ENCODE assay signal across 15 cellular contexts in genomic region chr5:56837386-56837785, GRCh38. TPM values are rescaled to one million over a fixed set of nuclear protein-coding genes. Genes with fewer than 3 reads are reported as not detected.
DNase-seq lines count a peak whose midpoint lies in the region; ATAC-seq and TF ChIP-seq lines count a peak whose summit lies in the region.
"Had no signal": no experiment of that assay in that cellular context is flagged by ENCODE, and none has a peak within 500 bp of the region (broad histone marks: within the 10 kb centered on the region; RNA-seq: fewer than 3 reads in every experiment).

No MANE protein-coding gene starts in this region.

- intact Hi-C loops in left ventricle myocardium inferior (cut with micrococcal nuclease), result loop anchor here (5.0 kb wide), 1 partner anchor 565 kb away; no protein-coding TSS in a partner anchor
- intact Hi-C loops in right cardiac atrium (cut with DNase I), result loop anchor here in 3 of 4 donors (2.0 to 5.0 kb wide), 2 partner anchors 565 to 567 kb away; no protein-coding TSS in a partner anchor
- intact Hi-C loops in breast epithelium (cut with DNase I; ENCODE audit: low total_unique reads), result no loop called here
- intact Hi-C loops in natural killer cell (cut with micrococcal nuclease), result no loop called here

- TF ChIP-seq CTCF in left ventricle myocardium inferior (IDR thresholded peaks at IDR 0.05; ENCODE audit: borderline replicate concordance) (no peak), breast epithelium (IDR thresholded peaks at IDR 0.05) (no peak), natural killer cell (IDR thresholded peaks at IDR 0.05) (no peak), GM20000 (IDR thresholded peaks at IDR 0.05; ENCODE audit: extremely low read depth, missing control alignments) (no peak)

- peaks cover 71 to 86% of the 10 kb centered on the region in 2 donors for H3K4me1 Mint-ChIP-seq in natural killer cell

- H3K4me3 Mint-ChIP-seq in natural killer cell, result no peak overlapping the region

- H3K27ac ChIP-seq in left ventricle myocardium inferior (replicated peaks) (peak overlapping the region; percentile 54), right cardiac atrium (ENCODE audit: low read length) (no peak overlapping the region), breast epithelium (peak overlapping the region; percentile 62 to 72)

- DNase-seq in left ventricle myocardium inferior, result no peak
- DNase-seq in right cardiac atrium, result no peak
- DNase-seq in breast epithelium (ENCODE audit: low spot score in 2 of 2), result no peak
- no peak for DNase-seq in natural killer cell
- no peak for DNase-seq in islet precursor cell
- no peak for DNase-seq in GM20000 (ENCODE audit: low spot score)
- no peak for DNase-seq in NCI-H2171 treated with DMSO at 0.1 percent for 48 hours (lab: John Stamatoyannopoulos, UW)
- DNase-seq: central memory CD4-positive, alpha-beta T cell; mucosa of descending colon; NCI-H1694 treated with DMSO at 0.1 percent for 48 hours; NCI-H446; PC-3; posterior cingulate gyrus; small intestine had no signal

- H3K27me3 ChIP-seq in left ventricle myocardium inferior (ENCODE audit: low read depth) (no peaks in the 10 kb centered on the region), right cardiac atrium (ENCODE audit: control insufficient read depth, insufficient read depth) (no peaks in the 10 kb centered on the region), breast epithelium (no peaks in the 10 kb centered on the region)

- H3K27me3 Mint-ChIP-seq in natural killer cell (ENCODE audit: low read depth in 2 of 2), result no peaks in the 10 kb centered on the region

- H3K9me3 Mint-ChIP-seq in natural killer cell, result no peaks in the 10 kb centered on the region

- ATAC-seq in right cardiac atrium (no peak), natural killer cell (no peak), HG02610 (IDR thresholded peaks at IDR 0.05; ENCODE audit: unreplicated experiment) (no peak)
- ATAC-seq: mucosa of descending colon, PC-3 had no signal

- H3K9me3 ChIP-seq in left ventricle myocardium inferior (replicated peaks) (no peaks in the 10 kb centered on the region), right cardiac atrium (ENCODE audit: control insufficient read depth, low read length) (no peaks in the 10 kb centered on the region), breast epithelium (no peaks in the 10 kb centered on the region)
- H3K9me3 ChIP-seq: mucosa of descending colon had no signal

- H3K36me3 Mint-ChIP-seq in natural killer cell, result no peaks in the 10 kb centered on the region

- no peak for TF ChIP-seq POLR2A in breast epithelium (IDR thresholded peaks at IDR 0.05)

- no peak overlapping the region for H3K4me3 ChIP-seq in left ventricle myocardium inferior
- no peak overlapping the region for H3K4me3 ChIP-seq in right cardiac atrium (ENCODE audit: low read length)
- H3K4me3 ChIP-seq in breast epithelium, result no peak overlapping the region
- H3K4me3 ChIP-seq: mucosa of descending colon had no signal

- peak overlapping the region; percentile 88 to 91 for H3K27ac Mint-ChIP-seq in natural killer cell

- no peaks in the 10 kb centered on the region for H3K36me3 ChIP-seq in left ventricle myocardium inferior
- H3K36me3 ChIP-seq in breast epithelium, result no peaks in the 10 kb centered on the region

- 56% methylated on average over 3 of the region's 3 CpGs for WGBS in right cardiac atrium

- H3K4me1 ChIP-seq in left ventricle myocardium inferior, result peaks cover 82% of the 10 kb centered on the region
- H3K4me1 ChIP-seq in right cardiac atrium (ENCODE audit: control insufficient read depth, insufficient read depth, low read length), result peaks cover 4% of the 10 kb centered on the region
- peaks cover 0 to 11% of the 10 kb centered on the region in 2 donors for H3K4me1 ChIP-seq in breast epithelium

RNA-seq across cellular contexts. Expression of gene MAP3K1, which starts 22.0 kb away (rescaled TPM):
- total RNA-seq in left ventricle myocardium inferior, result 5.7 TPM
- 1 to 10 TPM; 5.4 to 9.0 (median 8.4) TPM for total RNA-seq in right cardiac atrium
- polyA plus RNA-seq in right cardiac atrium, result 2.7 TPM
- total RNA-seq in breast epithelium, result 100 to 1,000 TPM in 1 of 3 donors, 10 to 100 TPM in 2; 14.9 to 138 (median 77.7) TPM
- total RNA-seq in natural killer cell, result 10 to 100 TPM; 27.8 to 35.7 (median 35.5) TPM

Comparison
In these comparisons a context has a peak if more than half of its experiments do, and no peak if none do; other contexts are left out.
1. intact Hi-C loops: an anchor here in left ventricle myocardium inferior (5.0 kb wide) and right cardiac atrium (2.0 to 5.0 kb wide); none called in breast epithelium and natural killer cell.